8 cellular contexts compared by ENCODE assay signal in genomic region chr2:36352024-36352398, GRCh38. TPM values are rescaled to one million over a fixed set of nuclear protein-coding genes. Genes with fewer than 3 reads are reported as not detected.
A peak's percentile ranks its signal among the peaks of the same experiment; 100 is the strongest.
DNase-seq lines count a peak whose midpoint lies in the region; ATAC-seq, FAIRE-seq and TF ChIP-seq lines count a peak whose summit lies in the region.

No MANE protein-coding gene starts in this region.

- no peak for TF ChIP-seq POLR2A in NB4 (IDR thresholded peaks at IDR 0.05; ENCODE audit: extremely low read depth, insufficient read length)

- peaks cover 15% of the 10 kb centered on the region for H3K27me3 Mint-ChIP-seq in WTC11 (ENCODE audit: low read depth)

- no peaks in the 10 kb centered on the region for H3K36me3 Mint-ChIP-seq in WTC11

- POLR2A ChIA-PET in WTC11 (lab: Charles Lee) = no interaction called here

- peak; percentile 9 to 14 for DNase-seq in SHP77 (lab: John Stamatoyannopoulos, UW)
- DNase-seq in SHP77 treated with DMSO at 0.1 percent for 48 hours (lab: John Stamatoyannopoulos, UW) = no peak
- peak; percentile 64 for DNase-seq in NB4 (ENCODE audit: low read depth)
- no peak for DNase-seq in WTC11 (ENCODE audit: low spot score)
- no peak for DNase-seq in keratinocyte (ENCODE audit: low read depth, low spot score)
- no peak for DNase-seq in 8988T

- H2AFZ ChIP-seq in keratinocyte (ENCODE audit: control insufficient read depth, low read length) = no peak overlapping the region

- H3K4me3 Mint-ChIP-seq in WTC11 = no peak overlapping the region

- FAIRE-seq in keratinocyte (lab: Jason Lieb, UNC) = no peak

- peak overlapping the region; percentile 60 for H3K27ac ChIP-seq in keratinocyte (ENCODE audit: control insufficient read depth, insufficient read depth, low read length)

- H3K36me3 ChIP-seq in keratinocyte (ENCODE audit: control insufficient read depth in 2 of 2, extremely low read depth in 1 of 2, insufficient read depth in 2 of 2, low read length in 2 of 2) = no peaks in the 10 kb centered on the region

- H3K4me1 ChIP-seq in keratinocyte (ENCODE audit: control insufficient read depth, extremely low read depth, insufficient read depth, low read length) = peaks cover 21% of the 10 kb centered on the region

- peaks cover 27% of the 10 kb centered on the region for H3K79me2 ChIP-seq in keratinocyte (ENCODE audit: control insufficient read depth, insufficient read depth, low read length)

- ATAC-seq in WTC11 (no peak), GM18873 (IDR thresholded peaks at IDR 0.05; ENCODE audit: low FRiP score, unreplicated experiment) (no peak), HG02759 (IDR thresholded peaks at IDR 0.05; ENCODE audit: unreplicated experiment) (no peak)

- dilution Hi-C loops in keratinocyte (cut with MboI; ENCODE audit: extremely low pct_ligation_motif_present, low sequenced_read_pairs) = no loop called here

- no peaks in the 10 kb centered on the region for H3K9me3 Mint-ChIP-seq in WTC11

- H3K4me1 Mint-ChIP-seq in WTC11 = peaks cover 26% of the 10 kb centered on the region

- peak overlapping the region; percentile 50 for H3K4me2 ChIP-seq in keratinocyte (ENCODE audit: control insufficient read depth, extremely low read depth, insufficient read depth, low read depth, low read length)

- H4K20me1 ChIP-seq in keratinocyte (ENCODE audit: control insufficient read depth, extremely low read depth, insufficient read depth, low read length) = no peaks in the 10 kb centered on the region

- CTCF ChIA-PET in WTC11 (lab: Charles Lee) = interaction anchor here (0.6 to 4.0 kb wide), 17 partner anchors 14 to 479 kb away, joined by 3 to 86 read pairs (median 5); no protein-coding TSS in a partner anchor

- H3K27me3 ChIP-seq in keratinocyte (ENCODE audit: control insufficient read depth, extremely low read depth, insufficient read depth, low read length) = no peaks in the 10 kb centered on the region

- no peaks in the 10 kb centered on the region for H3K9me3 ChIP-seq in keratinocyte (ENCODE audit: control insufficient read depth, low read depth, low read length)

- no peak overlapping the region for H3K27ac Mint-ChIP-seq in WTC11

- H3K9ac ChIP-seq in keratinocyte (ENCODE audit: control insufficient read depth, extremely low read depth, insufficient read depth, low read length) = no peak overlapping the region

- peak; percentile 55 for TF ChIP-seq CTCF in NB4 (IDR thresholded peaks at IDR 0.05; ENCODE audit: low read depth, low read length)
- TF ChIP-seq CTCF in WTC11 (IDR thresholded peaks at IDR 0.05) = peak; percentile 45
- TF ChIP-seq CTCF in keratinocyte (optimal IDR thresholded peaks at IDR 0.05 in 1 of 3, IDR thresholded peaks at IDR 0.05 in 1 of 3, conservative IDR thresholded peaks at IDR 0.05 in 1 of 3; ENCODE audit: extremely low read depth in 1 of 3, insufficient read depth in 2 of 3, low read length in 3 of 3) = peak; percentile 47 to 60 (median 54)

- no peak overlapping the region for H3K4me3 ChIP-seq in NB4 (ENCODE audit: low read depth, low read length)
- H3K4me3 ChIP-seq in keratinocyte (ENCODE audit: control insufficient read depth in 2 of 3, extremely low read depth in 1 of 3, insufficient read depth in 2 of 3, low read depth in 1 of 3, low read length in 3 of 3) = no peak overlapping the region

- H3K9me1 ChIP-seq in keratinocyte (ENCODE audit: control insufficient read depth, extremely low read depth, insufficient read depth, low read length) = no peaks in the 10 kb centered on the region

TF ChIP-seq in WTC11, 78 proteins besides CTCF, POLR2A, EP300 and RAD21:
- TF ChIP-seq NFYB (CRISPR knock-in tag; conservative IDR thresholded peaks at IDR 0.05; ENCODE audit: low read depth) (no peak), ZMAT4 (CRISPR knock-in tag; IDR thresholded peaks at IDR 0.05) (no peak), ZSCAN18 (CRISPR knock-in tag; IDR thresholded peaks at IDR 0.05) (no peak), SMAD3 (CRISPR knock-in tag; IDR thresholded peaks at IDR 0.05; ENCODE audit: borderline replicate concordance) (no peak), ATF6 (CRISPR knock-in tag; IDR thresholded peaks at IDR 0.05) (no peak), ATF1 (CRISPR knock-in tag; IDR thresholded peaks at IDR 0.05) (no peak), ZNF232 (CRISPR knock-in tag; IDR thresholded peaks at IDR 0.05) (no peak), HMGXB4 (CRISPR knock-in tag; IDR thresholded peaks at IDR 0.05) (no peak)

RNA-seq across cellular contexts. Expression of gene CRIM1, which starts 3.6 kb away (rescaled TPM):
- total RNA-seq in WTC11 (2021) = 24.1 to 25.1 TPM (median 24.3 TPM) in 3 replicates
- polyA plus RNA-seq in keratinocyte = 98.3 to 136 TPM (median 116 TPM) in 3 replicates
- 32.2 TPM for polyA plus RNA-seq in keratinocyte (2011; ENCODE audit: low read depth)
- 54.2 and 69.7 TPM in 2 replicates for polyA plus RNA-seq in keratinocyte (2011; cell fraction: cytosol; rRNA removed)
- 316 and 318 TPM in 2 replicates for polyA plus RNA-seq in keratinocyte (2011; cell fraction: nucleus; rRNA removed)
- 51.3 and 110 TPM in 2 replicates for polyA plus RNA-seq in keratinocyte (2012; ENCODE audit: low replicate concordance)
- 353 to 631 TPM (median 519 TPM) in 3 replicates for polyA minus RNA-seq in keratinocyte
- polyA minus RNA-seq in keratinocyte (2011; cell fraction: cytosol; rRNA and poly(A)+ RNA removed) = 371 TPM
- polyA minus RNA-seq in keratinocyte (2011; cell fraction: nucleus; rRNA and poly(A)+ RNA removed) = 966 and 975 TPM in 2 replicates

Comparison
In these comparisons a context has a peak if more than half of its experiments do, and no peak if none do; other contexts are left out.
1. DNase-seq: peak in SHP77 (2 of 2) and NB4 (single experiment); none in SHP77 treated with DMSO at 0.1 percent for 48 hours (single experiment), WTC11 (single experiment), keratinocyte (single experiment) and 8988T (single experiment).
2. Peak in every context shown above with its lines, with median percentiles within 50 percentile points of each other: CTCF ChIP-seq.